1 cellular context compared by ENCODE assay signal in the genomic region with DNA sequence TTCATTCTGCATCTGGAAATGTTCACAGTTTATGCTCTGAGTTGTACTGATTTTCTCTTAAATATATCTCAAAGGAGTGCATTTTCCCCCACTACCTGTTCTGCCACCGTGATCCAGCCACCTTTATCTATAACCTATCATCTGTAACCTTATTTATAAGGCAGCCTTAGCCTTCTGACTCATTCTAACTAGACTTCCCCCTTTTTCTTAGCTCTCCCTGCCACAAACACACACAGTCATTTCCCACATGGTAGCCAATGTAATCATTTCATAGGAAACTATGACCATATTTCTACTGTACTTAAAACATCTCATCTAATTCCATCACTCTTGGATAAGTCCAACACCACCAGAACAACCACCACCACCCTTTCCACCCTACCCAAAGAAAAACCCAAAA.
A peak's percentile ranks its signal among the peaks of the same experiment; 100 is the strongest.
TF ChIP-seq lines count a peak whose summit lies in the region.

No MANE protein-coding gene starts in this region.

TF ChIP-seq in endothelial cell of umbilical vein, 7 proteins besides CTCF, POLR2A, EP300 and RAD21 (continued from another document):
- TF ChIP-seq GATA2 (IDR thresholded peaks at IDR 0.05; ENCODE audit: insufficient read depth, insufficient read length, low read depth, low read length), result peak; percentile 80
- peak; percentile 92 for TF ChIP-seq FOS (IDR thresholded peaks at IDR 0.05; ENCODE audit: borderline replicate concordance, insufficient read depth, low read length)
- no peak for TF ChIP-seq MYC (IDR thresholded peaks at IDR 0.05; ENCODE audit: low read depth, low read length)
